In genomic region chr18:3919396-3920061, GRCh38 we compare ENCODE assay signal across 1 cellular context.
TF ChIP-seq lines count a peak whose summit lies in the region.

No MANE protein-coding gene starts in this region.

TF ChIP-seq in IMR-90, 13 proteins besides CTCF, POLR2A, EP300 and RAD21:
- no peak for TF ChIP-seq RCOR1 (IDR thresholded peaks at IDR 0.05; ENCODE audit: insufficient replicate concordance, low read length)
- no peak for TF ChIP-seq BHLHE40 (IDR thresholded peaks at IDR 0.05; ENCODE audit: low read depth, low read length)
- TF ChIP-seq RFX5 (IDR thresholded peaks at IDR 0.05; ENCODE audit: low read depth, low read length): no peak
- TF ChIP-seq, protein P1, sequence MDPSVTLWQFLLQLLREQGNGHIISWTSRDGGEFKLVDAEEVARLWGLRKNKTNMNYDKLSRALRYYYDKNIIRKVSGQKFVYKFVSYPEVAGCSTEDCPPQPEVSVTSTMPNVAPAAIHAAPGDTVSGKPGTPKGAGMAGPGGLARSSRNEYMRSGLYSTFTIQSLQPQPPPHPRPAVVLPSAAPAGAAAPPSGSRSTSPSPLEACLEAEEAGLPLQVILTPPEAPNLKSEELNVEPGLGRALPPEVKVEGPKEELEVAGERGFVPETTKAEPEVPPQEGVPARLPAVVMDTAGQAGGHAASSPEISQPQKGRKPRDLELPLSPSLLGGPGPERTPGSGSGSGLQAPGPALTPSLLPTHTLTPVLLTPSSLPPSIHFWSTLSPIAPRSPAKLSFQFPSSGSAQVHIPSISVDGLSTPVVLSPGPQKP (IDR thresholded peaks at IDR 0.05; ENCODE audit: borderline replicate concordance, low read depth, low read length): no peak
- no peak for TF ChIP-seq NFE2L2 (IDR thresholded peaks at IDR 0.05; ENCODE audit: low read depth, low read length)
